ENCODE assay signal across 20 cellular contexts in genomic region chrX:24463077-24463476, GRCh38.
"Had no signal": no experiment of that assay in that cellular context is flagged by ENCODE, and none has a peak within 500 bp of the region (broad histone marks: within the 10 kb centered on the region; RNA-seq: fewer than 3 reads in every experiment).

No MANE protein-coding gene starts in this region.

- ATAC-seq: activated CD4-positive, alpha-beta T cell treated with anti-CD3 and anti-CD28 coated beads for 36 hours; left colon; right cardiac atrium; stimulated activated naive CD8-positive, alpha-beta T cell treated with anti-CD3 and anti-CD28 coated beads, Interleukin-15, amount 100 ng/mL, for 72 hours had no signal

- H3K27me3 ChIP-seq: cardiac muscle cell, esophagus squamous epithelium, suprapubic skin had no signal

- H3K36me3 ChIP-seq: cardiac muscle cell, esophagus squamous epithelium, prostate gland, suprapubic skin had no signal

- H3K27ac ChIP-seq: cardiac muscle cell, esophagus squamous epithelium, prostate gland, suprapubic skin had no signal

- DNase-seq: activated CD4-positive, alpha-beta T cell treated with anti-CD3 and anti-CD28 coated beads for 36 hours; activated CD4-positive, alpha-beta T cell treated with anti-CD3 and anti-CD28 coated beads, Interleukin-2, amount 50 U/mL, for 48 hours; activated gamma-delta T cell treated with Interleukin-2 at 50 U/mL for 16 hours; activated naive CD8-positive, alpha-beta T cell treated with anti-CD3 and anti-CD28 coated beads for 36 hours; amniotic stem cell; dermis blood vessel endothelial cell; effector memory CD4-positive, alpha-beta T cell; esophagus squamous epithelium; left colon; right cardiac atrium; stimulated activated naive CD8-positive, alpha-beta T cell treated with anti-CD3 and anti-CD28 coated beads, Interleukin-15, amount 100 ng/mL, for 72 hours had no signal

- H3K4me1 ChIP-seq: prostate gland had no signal

- H3K27me3 Mint-ChIP-seq: activated CD4-positive, alpha-beta T cell treated with anti-CD3 and anti-CD28 coated beads for 36 hours; activated naive CD8-positive, alpha-beta T cell treated with anti-CD3 and anti-CD28 coated beads for 36 hours; stimulated activated naive CD8-positive, alpha-beta T cell treated with anti-CD3 and anti-CD28 coated beads, Interleukin-15, amount 100 ng/mL, for 72 hours; type B pancreatic cell had no signal

- H3K27ac Mint-ChIP-seq: activated CD4-positive, alpha-beta T cell treated with anti-CD3 and anti-CD28 coated beads for 36 hours; activated naive CD8-positive, alpha-beta T cell treated with anti-CD3 and anti-CD28 coated beads for 36 hours; activated T-helper 1 cell treated with anti-CD3 and anti-CD28 coated beads, Interleukin-12 subunit alpha, Interleukin-12 subunit beta, Interleukin-2, Interleukin-4 antibody, amounts not matched to agents 30 ng/mL and 10 ng/mL and 1 ng/mL, durations not matched to agents 14 hours and 24 hours and 36 hours; mesothelial cell of epicardium; stimulated activated naive CD8-positive, alpha-beta T cell treated with anti-CD3 and anti-CD28 coated beads, Interleukin-15, amount 100 ng/mL, for 72 hours; type B pancreatic cell had no signal

- H3K9me3 Mint-ChIP-seq: activated naive CD8-positive, alpha-beta T cell treated with anti-CD3 and anti-CD28 coated beads for 36 hours; activated T-helper 1 cell treated with anti-CD3 and anti-CD28 coated beads, Interleukin-12 subunit alpha, Interleukin-12 subunit beta, Interleukin-2, Interleukin-4 antibody, amounts not matched to agents 30 ng/mL and 10 ng/mL and 1 ng/mL, durations not matched to agents 14 hours and 24 hours and 36 hours; mesothelial cell of epicardium; stimulated activated naive CD8-positive, alpha-beta T cell treated with anti-CD3 and anti-CD28 coated beads, Interleukin-15, amount 100 ng/mL, for 72 hours; type B pancreatic cell had no signal

- FAIRE-seq: islet of Langerhans, TTC549 had no signal

- H3K36me3 Mint-ChIP-seq: mesothelial cell of epicardium, type B pancreatic cell had no signal

- H3K4me3 Mint-ChIP-seq: activated CD4-positive, alpha-beta T cell treated with anti-CD3 and anti-CD28 coated beads for 36 hours; activated naive CD8-positive, alpha-beta T cell treated with anti-CD3 and anti-CD28 coated beads for 36 hours; activated T-helper 1 cell treated with anti-CD3 and anti-CD28 coated beads, Interleukin-12 subunit alpha, Interleukin-12 subunit beta, Interleukin-2, Interleukin-4 antibody, amounts not matched to agents 30 ng/mL and 10 ng/mL and 1 ng/mL, durations not matched to agents 14 hours and 24 hours and 36 hours; mesothelial cell of epicardium; stimulated activated naive CD8-positive, alpha-beta T cell treated with anti-CD3 and anti-CD28 coated beads, Interleukin-15, amount 100 ng/mL, for 72 hours had no signal

- H3K4me3 ChIP-seq: cardiac muscle cell, esophagus squamous epithelium, lung, prostate gland, suprapubic skin had no signal

- H3K9me3 ChIP-seq: esophagus squamous epithelium, prostate gland, suprapubic skin had no signal
